ENCODE assay signal across 21 cellular contexts in genomic region chr7:92611735-92612134, GRCh38. TPM values are rescaled to one million over a fixed set of nuclear protein-coding genes. Genes with fewer than 3 reads are reported as not detected.
DNase-seq lines count a peak whose midpoint lies in the region; ATAC-seq and TF ChIP-seq lines count a peak whose summit lies in the region.
"Had no signal": no experiment of that assay in that cellular context is flagged by ENCODE, and none has a peak within 500 bp of the region (broad histone marks: within the 10 kb centered on the region; RNA-seq: fewer than 3 reads in every experiment).

No MANE protein-coding gene starts in this region.

- H3K4me2 ChIP-seq in mesenchymal stem cell (ENCODE audit: low read length, poor library complexity, severe bottlenecking) = no peak overlapping the region
- H3K4me2 ChIP-seq: BLaER1 had no signal

- H3K27me3 Mint-ChIP-seq in T-helper 2 cell treated with Interferon-gamma antibody and Interleukin-4, amounts not matched to agents 5 μg/mL and 100 μg/mL, for 36 hours (ENCODE audit: low read depth) = no peaks in the 10 kb centered on the region
- no peaks in the 10 kb centered on the region for H3K27me3 Mint-ChIP-seq in Caco-2 (ENCODE audit: insufficient read depth, unreplicated experiment)
- H3K27me3 Mint-ChIP-seq in activated CD4-positive, alpha-beta memory T cell treated with anti-CD3 and anti-CD28 coated beads, Interleukin-2, amount 10 ng/mL, durations not matched to agents 7 days and 5 days = no peaks in the 10 kb centered on the region
- H3K27me3 Mint-ChIP-seq: activated B cell treated with CpG ODN at 0.5 μM for 24 hours had no signal

- no peak for TF ChIP-seq EP300 in esophagus muscularis mucosa (IDR thresholded peaks at IDR 0.05)

- TSS peak; percentile 2 for BruUV-seq in Caco-2 (replicated peaks; lab: Mats Ljungman, UMichigan)

- no peaks in the 10 kb centered on the region for H3K27me3 ChIP-seq in Caco-2 (replicated peaks; ENCODE audit: control insufficient read depth, insufficient read depth, low read length)
- no peaks in the 10 kb centered on the region for H3K27me3 ChIP-seq in mesenchymal stem cell (ENCODE audit: control insufficient read depth in 1 of 2, insufficient read depth in 1 of 2, low read length in 2 of 2)
- no peaks in the 10 kb centered on the region for H3K27me3 ChIP-seq in esophagus muscularis mucosa
- H3K27me3 ChIP-seq: BLaER1, brain microvascular endothelial cell, foreskin keratinocyte, pancreas had no signal

- no peak overlapping the region for H4K91ac ChIP-seq in mesenchymal stem cell (ENCODE audit: low read length)

- H3K4me3 ChIP-seq in Caco-2 (ENCODE audit: low read depth, low read length) (no peak overlapping the region), mesenchymal stem cell (ENCODE audit: insufficient read depth in 1 of 2, low read depth in 1 of 2, low read length in 2 of 2) (peak overlapping the region in 1 of 2 experiments; percentile 20), esophagus muscularis mucosa (no peak overlapping the region)
- H3K4me3 ChIP-seq: BLaER1, pancreas had no signal

- H3K4ac ChIP-seq in mesenchymal stem cell (ENCODE audit: low read depth in 1 of 2, low read length in 2 of 2) = no peak overlapping the region

- no peaks in the 10 kb centered on the region for H3K4me1 ChIP-seq in Caco-2
- peaks cover 3% of the 10 kb centered on the region for H3K4me1 ChIP-seq in mesenchymal stem cell (ENCODE audit: control insufficient read depth, insufficient read depth, low read depth, low read length)
- peaks cover 4 to 6% (median 5%) of the 10 kb centered on the region in 4 donors for H3K4me1 ChIP-seq in esophagus muscularis mucosa
- H3K4me1 ChIP-seq: BLaER1, pancreas had no signal

- no peaks in the 10 kb centered on the region for H3K9me3 Mint-ChIP-seq in T-helper 2 cell treated with Interferon-gamma antibody and Interleukin-4, amounts not matched to agents 5 μg/mL and 100 μg/mL, for 36 hours
- H3K9me3 Mint-ChIP-seq in Caco-2 (ENCODE audit: unreplicated experiment) = no peaks in the 10 kb centered on the region
- H3K9me3 Mint-ChIP-seq in activated CD4-positive, alpha-beta memory T cell treated with anti-CD3 and anti-CD28 coated beads, Interleukin-2, amount 10 ng/mL, durations not matched to agents 7 days and 5 days = no peaks in the 10 kb centered on the region
- H3K9me3 Mint-ChIP-seq: activated B cell treated with CpG ODN at 0.5 μM for 24 hours had no signal

- H3K4me3 Mint-ChIP-seq in T-helper 2 cell treated with Interferon-gamma antibody and Interleukin-4, amounts not matched to agents 5 μg/mL and 100 μg/mL, for 36 hours = no peak overlapping the region
- no peak overlapping the region for H3K4me3 Mint-ChIP-seq in Caco-2 (ENCODE audit: unreplicated experiment)
- H3K4me3 Mint-ChIP-seq in activated CD4-positive, alpha-beta memory T cell treated with anti-CD3 and anti-CD28 coated beads, Interleukin-2, amount 10 ng/mL, durations not matched to agents 7 days and 5 days = no peak overlapping the region
- H3K4me3 Mint-ChIP-seq: activated B cell treated with CpG ODN at 0.5 μM for 24 hours had no signal

- no peak overlapping the region for H2BK15ac ChIP-seq in mesenchymal stem cell (ENCODE audit: low read depth, poor library complexity, severe bottlenecking)

- H3K18ac ChIP-seq in mesenchymal stem cell (ENCODE audit: low read depth in 1 of 2, low read length in 2 of 2) = no peak overlapping the region

- no peak for DNase-seq in T-helper 2 cell treated with Interferon-gamma antibody and Interleukin-4, amounts not matched to agents 5 μg/mL and 100 μg/mL, for 36 hours (ENCODE audit: low spot score)
- DNase-seq in T-helper 2 cell (no peak), Caco-2 (no peak), mesenchymal stem cell (no peak), SIG-M5 treated with dmso at 0.1 percent for 504 hours (lab: John Stamatoyannopoulos, UW; ENCODE audit: unreplicated experiment) (no peak), esophagus muscularis mucosa (ENCODE audit: extremely low spot score) (no peak)
- no peak for DNase-seq in activated CD4-positive, alpha-beta memory T cell treated with anti-CD3 and anti-CD28 coated beads, Interleukin-2, amount 10 ng/mL, durations not matched to agents 7 days and 5 days
- DNase-seq: 8988T; activated B cell treated with CpG ODN at 0.5 μM for 24 hours; brain microvascular endothelial cell; foreskin keratinocyte; islet precursor cell; NCI-H1105; NCI-H2107; NCI-H510A treated with DMSO at 0.1 percent for 48 hours; pancreas; stimulated activated naive CD4-positive, alpha-beta T cell treated with Interleukin-2 at 50 U/mL for 16 hours had no signal

- peaks cover 29% of the 10 kb centered on the region for H3K79me1 ChIP-seq in mesenchymal stem cell (replicated peaks; ENCODE audit: low read length, poor library complexity, severe bottlenecking)

- TF ChIP-seq CTCF in Caco-2 (IDR thresholded peaks at IDR 0.05; ENCODE audit: insufficient read depth in 1 of 2, low read depth in 1 of 2, low read length in 1 of 2, severe bottlenecking in 1 of 2, unreplicated experiment in 1 of 2) (no peak), esophagus muscularis mucosa (IDR thresholded peaks at IDR 0.05) (no peak)

- no peak overlapping the region for H4K8ac ChIP-seq in mesenchymal stem cell (ENCODE audit: low read length)

- H2BK12ac ChIP-seq in mesenchymal stem cell (ENCODE audit: low read length in 2 of 2) = no peak overlapping the region

- no peak overlapping the region for H3K23ac ChIP-seq in mesenchymal stem cell (ENCODE audit: low read length in 2 of 2)

- no peaks in the 10 kb centered on the region for H3K9me3 ChIP-seq in Caco-2
- H3K9me3 ChIP-seq in mesenchymal stem cell (ENCODE audit: control insufficient read depth, low read length) = no peaks in the 10 kb centered on the region
- no peaks in the 10 kb centered on the region for H3K9me3 ChIP-seq in esophagus muscularis mucosa
- H3K9me3 ChIP-seq: BLaER1, pancreas had no signal

- no peak overlapping the region for H3K14ac ChIP-seq in mesenchymal stem cell (ENCODE audit: low read length in 2 of 2)

- POLR2A ChIA-PET in Caco-2 (lab: Charles Lee) = no interaction called here
- POLR2A ChIA-PET in activated CD4-positive, alpha-beta memory T cell treated with anti-CD3 and anti-CD28 coated beads, Interleukin-2, amount 10 ng/mL, durations not matched to agents 7 days and 5 days (lab: Charles Lee) = interaction anchor here (0.6 to 4.4 kb wide), 10 partner anchors 8 to 221 kb away, joined by 3 to 26 read pairs (median 4); partner anchors contain the start of genes FAM133B and RBM48

- no peak overlapping the region for H2AFZ ChIP-seq in mesenchymal stem cell (ENCODE audit: low read depth, low read length)

- peak overlapping the region; percentile 51 for H3K27ac Mint-ChIP-seq in T-helper 2 cell treated with Interferon-gamma antibody and Interleukin-4, amounts not matched to agents 5 μg/mL and 100 μg/mL, for 36 hours
- H3K27ac Mint-ChIP-seq in Caco-2 (ENCODE audit: unreplicated experiment) = no peak overlapping the region
- H3K27ac Mint-ChIP-seq in activated CD4-positive, alpha-beta memory T cell treated with anti-CD3 and anti-CD28 coated beads, Interleukin-2, amount 10 ng/mL, durations not matched to agents 7 days and 5 days = peak overlapping the region; percentile 75
- H3K27ac Mint-ChIP-seq: activated B cell treated with CpG ODN at 0.5 μM for 24 hours had no signal

- H2BK120ac ChIP-seq in mesenchymal stem cell (ENCODE audit: low read depth, low read length) = no peak overlapping the region

- H2BK5ac ChIP-seq in mesenchymal stem cell (ENCODE audit: low read depth, low read length, poor library complexity, severe bottlenecking) = no peak overlapping the region

- H2AK5ac ChIP-seq in mesenchymal stem cell (ENCODE audit: low read length, severe bottlenecking) = no peak overlapping the region

- intact Hi-C loops in Caco-2 (cut with micrococcal nuclease; ENCODE audit: unreplicated experiment) (no loop called here), esophagus muscularis mucosa (cut with DNase I) (no loop called here)

- peaks cover 34% of the 10 kb centered on the region for H3K4me1 Mint-ChIP-seq in T-helper 2 cell treated with Interferon-gamma antibody and Interleukin-4, amounts not matched to agents 5 μg/mL and 100 μg/mL, for 36 hours (ENCODE audit: low read depth)
- H3K4me1 Mint-ChIP-seq in Caco-2 (ENCODE audit: low read depth, unreplicated experiment) = no peaks in the 10 kb centered on the region
- peaks cover 51% of the 10 kb centered on the region for H3K4me1 Mint-ChIP-seq in activated CD4-positive, alpha-beta memory T cell treated with anti-CD3 and anti-CD28 coated beads, Interleukin-2, amount 10 ng/mL, durations not matched to agents 7 days and 5 days
- H3K4me1 Mint-ChIP-seq: activated B cell treated with CpG ODN at 0.5 μM for 24 hours had no signal

- CTCF ChIA-PET in Caco-2 (lab: Charles Lee) = interaction anchor here (0.7 to 1.2 kb wide), 2 partner anchors 9 to 209 kb away, joined by 3 to 4 read pairs; no protein-coding TSS in a partner anchor
- CTCF ChIA-PET in activated CD4-positive, alpha-beta memory T cell treated with anti-CD3 and anti-CD28 coated beads, Interleukin-2, amount 10 ng/mL, durations not matched to agents 7 days and 5 days (lab: Charles Lee) = interaction anchor here (0.7 to 7.9 kb wide), 6 partner anchors 9 to 221 kb away, joined by 3 to 44 read pairs (median 24); partner anchors contain the start of genes FAM133B, PEX1 and RBM48

- peaks cover 45% of the 10 kb centered on the region for H3K36me3 Mint-ChIP-seq in T-helper 2 cell treated with Interferon-gamma antibody and Interleukin-4, amounts not matched to agents 5 μg/mL and 100 μg/mL, for 36 hours (ENCODE audit: low read depth)
- peaks cover 74% of the 10 kb centered on the region for H3K36me3 Mint-ChIP-seq in Caco-2 (ENCODE audit: insufficient read depth, unreplicated experiment)
- H3K36me3 Mint-ChIP-seq in activated CD4-positive, alpha-beta memory T cell treated with anti-CD3 and anti-CD28 coated beads, Interleukin-2, amount 10 ng/mL, durations not matched to agents 7 days and 5 days (ENCODE audit: low read depth) = peaks cover 59% of the 10 kb centered on the region

- peaks cover 2% of the 10 kb centered on the region; the same call in 1 of the 2 replicates for H3K36me3 ChIP-seq in Caco-2 (ENCODE audit: control insufficient read depth, insufficient read depth, low read length)
- peaks cover 18 to 22% of the 10 kb centered on the region in 2 experiments for H3K36me3 ChIP-seq in mesenchymal stem cell (ENCODE audit: control insufficient read depth in 1 of 2, insufficient read depth in 2 of 2, low read depth in 1 of 2, low read length in 2 of 2)
- peaks cover 5 to 35% (median 15%) of the 10 kb centered on the region in 4 donors for H3K36me3 ChIP-seq in esophagus muscularis mucosa

- no peak for TF ChIP-seq POLR2A in esophagus muscularis mucosa (IDR thresholded peaks at IDR 0.05; ENCODE audit: low read depth)

- ATAC-seq in GM19328 (IDR thresholded peaks at IDR 0.05; ENCODE audit: unreplicated experiment) = no peak
- ATAC-seq: foreskin keratinocyte, pancreas, Right ventricle myocardium inferior, sciatic nerve had no signal

- H3K27ac ChIP-seq in mesenchymal stem cell (ENCODE audit: low read length, poor library complexity, severe bottlenecking) (no peak overlapping the region), esophagus muscularis mucosa (replicated peaks in 1 of 4) (no peak overlapping the region)
- H3K27ac ChIP-seq: BLaER1, foreskin keratinocyte, pancreas had no signal

- H3K9ac ChIP-seq in mesenchymal stem cell (ENCODE audit: low read length) = peak overlapping the region; percentile 66
- H3K9ac ChIP-seq: BLaER1 had no signal

RNA-seq across cellular contexts. Expression of gene FAM133B, which starts 21.5 kb away (rescaled TPM):
- total RNA-seq in Caco-2 (2022) (41.9 and 42.5 TPM in 2 replicates), esophagus muscularis mucosa (10 to 100 TPM; 15.7 to 22.0 (median 19.2) TPM)
- total RNA-seq in activated CD4-positive, alpha-beta memory T cell treated with anti-CD3 and anti-CD28 coated beads, Interleukin-2, amount 10 ng/mL, durations not matched to agents 7 days and 5 days = 10 to 100 TPM; 23.4 to 25.5 TPM
- polyA plus RNA-seq in mesenchymal stem cell (2013, experiment 1 of 2) = 38.9 TPM
- 43.0 TPM for polyA plus RNA-seq in mesenchymal stem cell (2013, experiment 2 of 2)
